In genomic region chr17:60749708-60750107, GRCh38 we compare ENCODE assay signal across 34 cellular contexts.
"Had no signal": no experiment of that assay in that cellular context is flagged by ENCODE, and none has a peak within 500 bp of the region (broad histone marks: within the 10 kb centered on the region; RNA-seq: fewer than 3 reads in every experiment).

No MANE protein-coding gene starts in this region.

- H3K9me3 ChIP-seq: MG63 had no signal

- H3K27me3 ChIP-seq: MG63 had no signal

- H3K4me3 ChIP-seq: MG63 had no signal

- H3K36me3 ChIP-seq: MG63 had no signal

- DNase-seq: Karpas-422, Kasumi-1, MG63, MM.1S, MV-4-11, NCI-H1048, NCI-H1092, NCI-H1092 treated with DMSO at 0.1 percent for 48 hours, NCI-H1105, NCI-H1105 treated with DMSO at 0.1 percent for 48 hours, NCI-H1417, NCI-H1417 treated with DMSO at 0.1 percent for 48 hours, NCI-H1436, NCI-H1436 treated with DMSO at 0.1 percent for 48 hours, NCI-H146, NCI-H1694, NCI-H1694 treated with DMSO at 0.1 percent for 48 hours, NCI-H187, NCI-H187 treated with DMSO at 0.1 percent for 48 hours, NCI-H1930, NCI-H2029, NCI-H2029 treated with DMSO at 0.1 percent for 48 hours, NCI-H2081, NCI-H2081 treated with DMSO at 0.1 percent for 48 hours, NCI-H2107, NCI-H2171, NCI-H2171 treated with DMSO at 0.1 percent for 48 hours, NCI-H2227 treated with DMSO at 0.1 percent for 48 hours, NCI-H226, NCI-H345, NCI-H446, NCI-H446 treated with DMSO at 0.1 percent for 48 hours, NCI-H510A, NCI-H510A treated with DMSO at 0.1 percent for 48 hours had no signal
